ENCODE assay signal across 8 cellular contexts in genomic region chr4:120921456-120922389, GRCh38. TPM values are rescaled to one million over a fixed set of nuclear protein-coding genes. Genes with fewer than 3 reads are reported as not detected.
A peak's percentile ranks its signal among the peaks of the same experiment; 100 is the strongest.
DNase-seq lines count a peak whose midpoint lies in the region; ATAC-seq and TF ChIP-seq lines count a peak whose summit lies in the region.

No MANE protein-coding gene starts in this region.

- H3K4me3 ChIP-seq in ACC112 (ENCODE audit: low read depth, low read length), result peak overlapping the region; percentile 88
- peak overlapping the region; percentile 89 for H3K4me3 ChIP-seq in iPS-20b (ENCODE audit: low read length)

- H3K9ac ChIP-seq in iPS-20b (ENCODE audit: low read depth, low read length), result peak overlapping the region; percentile 90

- peaks cover 46% of the 10 kb centered on the region for H3K4me1 Mint-ChIP-seq in HFFc6 (ENCODE audit: low read depth)
- peaks cover 10% of the 10 kb centered on the region for H3K4me1 Mint-ChIP-seq in T-helper 1 cell treated with Interleukin-12 subunit alpha and Interleukin-12 subunit beta and Interleukin-4 antibody, amounts not matched to agents 30 μg/mL and 1 μg/mL, for 36 hours (ENCODE audit: low read depth)
- peaks cover 9% of the 10 kb centered on the region for H3K4me1 Mint-ChIP-seq in central memory CD8-positive, alpha-beta T cell

- peak overlapping the region; percentile 74 for H2AFZ ChIP-seq in ACC112 (ENCODE audit: low read length, unreplicated experiment)

- TF ChIP-seq CTCF in HFFc6 (IDR thresholded peaks at IDR 0.05), result no peak

- H3K27ac Mint-ChIP-seq in HFFc6, result peak overlapping the region; percentile 94
- H3K27ac Mint-ChIP-seq in T-helper 1 cell treated with Interleukin-12 subunit alpha and Interleukin-12 subunit beta and Interleukin-4 antibody, amounts not matched to agents 30 μg/mL and 1 μg/mL, for 36 hours, result no peak overlapping the region
- peak overlapping the region; percentile 91 for H3K27ac Mint-ChIP-seq in central memory CD8-positive, alpha-beta T cell (ENCODE audit: low read depth)

- H3K36me3 Mint-ChIP-seq in HFFc6 (ENCODE audit: low read depth), result no peaks in the 10 kb centered on the region
- no peaks in the 10 kb centered on the region for H3K36me3 Mint-ChIP-seq in T-helper 1 cell treated with Interleukin-12 subunit alpha and Interleukin-12 subunit beta and Interleukin-4 antibody, amounts not matched to agents 30 μg/mL and 1 μg/mL, for 36 hours (ENCODE audit: low read depth)
- H3K36me3 Mint-ChIP-seq in central memory CD8-positive, alpha-beta T cell (ENCODE audit: insufficient read depth), result peaks cover 5% of the 10 kb centered on the region

- peaks cover 37% of the 10 kb centered on the region for H3K79me2 ChIP-seq in ACC112 (ENCODE audit: control insufficient read depth, insufficient read depth, low read length, unreplicated experiment)

- peaks cover 11% of the 10 kb centered on the region for H3K4me1 ChIP-seq in ACC112 (ENCODE audit: control insufficient read depth, insufficient read depth, low read length, unreplicated experiment)
- H3K4me1 ChIP-seq in iPS-20b (ENCODE audit: insufficient read depth, low read length), result peaks cover 24% of the 10 kb centered on the region; the same call in 1 of the 2 replicates

- H3K4me3 Mint-ChIP-seq in HFFc6, result peak overlapping the region; percentile 91
- peak overlapping the region; percentile 80 for H3K4me3 Mint-ChIP-seq in T-helper 1 cell treated with Interleukin-12 subunit alpha and Interleukin-12 subunit beta and Interleukin-4 antibody, amounts not matched to agents 30 μg/mL and 1 μg/mL, for 36 hours
- peak overlapping the region; percentile 95 for H3K4me3 Mint-ChIP-seq in central memory CD8-positive, alpha-beta T cell

- DNase-seq in HFFc6, result peak; percentile 50
- no peak for DNase-seq in central memory CD8-positive, alpha-beta T cell (ENCODE audit: low spot score in 2 of 2)
- DNase-seq in retina, result peak; percentile 88

- peak; percentile 41 for ATAC-seq in central memory CD8-positive, alpha-beta T cell (replicated peaks; ENCODE audit: extremely low read depth, poor library complexity, severe bottlenecking)
- ATAC-seq in HG03025 (IDR thresholded peaks at IDR 0.05; ENCODE audit: low FRiP score, unreplicated experiment) (no peak), GM19324 (IDR thresholded peaks at IDR 0.05; ENCODE audit: low FRiP score, unreplicated experiment) (no peak)

- H3K36me3 ChIP-seq in ACC112 (ENCODE audit: insufficient read depth, low read length) (no peaks in the 10 kb centered on the region), iPS-20b (ENCODE audit: insufficient read depth, low read depth, low read length) (0 out of 2 replicates have a peak, but pooled peaks cover 5% of the 10 kb centered on the region)

- H3K27me3 ChIP-seq in ACC112 (ENCODE audit: insufficient read depth, low read length), result no peaks in the 10 kb centered on the region
- no peaks in the 10 kb centered on the region for H3K27me3 ChIP-seq in iPS-20b (ENCODE audit: insufficient read depth, low read length)

- peak overlapping the region; percentile 62 for H3K27ac ChIP-seq in ACC112 (ENCODE audit: low read depth, low read length)
- H3K27ac ChIP-seq in iPS-20b (ENCODE audit: low read length), result peak overlapping the region; percentile 77

- no peaks in the 10 kb centered on the region for H3K9me3 ChIP-seq in iPS-20b (ENCODE audit: insufficient read depth, low read depth, low read length)

- no peaks in the 10 kb centered on the region for H3K9me3 Mint-ChIP-seq in HFFc6
- no peaks in the 10 kb centered on the region for H3K9me3 Mint-ChIP-seq in T-helper 1 cell treated with Interleukin-12 subunit alpha and Interleukin-12 subunit beta and Interleukin-4 antibody, amounts not matched to agents 30 μg/mL and 1 μg/mL, for 36 hours
- H3K9me3 Mint-ChIP-seq in central memory CD8-positive, alpha-beta T cell, result no peaks in the 10 kb centered on the region

- H3K27me3 Mint-ChIP-seq in HFFc6 (ENCODE audit: insufficient read depth), result peaks cover 1% of the 10 kb centered on the region
- peaks cover 66% of the 10 kb centered on the region for H3K27me3 Mint-ChIP-seq in T-helper 1 cell treated with Interleukin-12 subunit alpha and Interleukin-12 subunit beta and Interleukin-4 antibody, amounts not matched to agents 30 μg/mL and 1 μg/mL, for 36 hours (ENCODE audit: low read depth)
- peaks cover 9% of the 10 kb centered on the region for H3K27me3 Mint-ChIP-seq in central memory CD8-positive, alpha-beta T cell

RNA-seq across cellular contexts. Expression of gene PRDM5, which starts 0.8 kb away (rescaled TPM):
- 10 to 100 TPM in 4 of 6 experiments, 1 to 10 TPM in 2; 8.3 to 13.4 (median 12.5) TPM for total RNA-seq in HFFc6 (2021; fragmentation: NEBNext Ultra II Directional; extraction: Animal tissue kit (Norgen Biotek cat#: 25700))

Comparison
In these comparisons a context has a peak if more than half of its experiments do, and no peak if none do; other contexts are left out.
1. DNase-seq: peak in HFFc6 (single experiment) and retina (single experiment); none in central memory CD8-positive, alpha-beta T cell (0 of 2).
2. Peak in every context shown above with its lines, with median percentiles within 50 percentile points of each other: H3K4me3 Mint-ChIP-seq.